ENCODE assay signal across 8 cellular contexts in the genomic region with DNA sequence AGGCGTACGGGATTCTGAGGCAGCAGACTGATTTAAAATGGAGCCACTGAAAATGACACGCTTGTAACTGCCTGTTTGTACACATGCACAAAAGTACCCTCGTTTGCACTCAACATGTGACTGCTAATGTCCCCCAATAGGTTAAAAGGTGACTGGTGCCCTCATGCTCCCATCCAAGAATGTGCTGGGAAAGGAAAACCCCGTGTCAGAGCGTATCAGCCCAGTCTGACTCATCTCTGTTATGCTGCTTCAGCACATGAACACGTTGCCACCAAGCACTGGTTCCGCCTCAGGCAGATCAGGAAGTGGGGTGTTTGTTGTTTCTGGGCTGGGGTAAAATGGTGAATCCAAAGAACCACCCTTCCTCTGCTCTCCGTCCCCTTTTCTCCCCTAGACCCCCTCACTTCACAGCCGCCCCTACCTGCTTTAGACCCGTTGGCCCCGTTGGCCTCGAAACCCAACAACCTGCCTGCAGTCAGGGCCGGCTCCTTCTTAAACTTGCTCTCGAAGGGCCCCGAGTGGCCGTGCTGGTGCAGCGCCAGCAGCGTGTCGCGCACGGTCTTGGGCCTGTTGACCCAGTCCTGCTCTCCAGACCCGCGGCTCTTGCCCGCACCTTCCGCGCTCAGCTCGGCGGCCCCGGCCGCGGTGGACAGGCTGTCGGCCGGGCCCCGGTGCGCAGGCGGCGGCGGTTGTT. TPM values are rescaled to one million over a fixed set of nuclear protein-coding genes. Genes with fewer than 3 reads are reported as not detected.
DNase-seq lines count a peak whose midpoint lies in the region; ATAC-seq and TF ChIP-seq lines count a peak whose summit lies in the region.

No MANE protein-coding gene starts in this region.

- H3K9me3 Mint-ChIP-seq in activated CD4-positive, alpha-beta T cell treated with anti-CD3 and anti-CD28 coated beads for 36 hours (ENCODE audit: low read depth) = no peaks in the 10 kb centered on the region
- H3K9me3 Mint-ChIP-seq in chondrocyte (ENCODE audit: low read depth) = no peaks in the 10 kb centered on the region

- H3K4me1 Mint-ChIP-seq in activated CD4-positive, alpha-beta T cell treated with anti-CD3 and anti-CD28 coated beads for 36 hours = peaks cover 29% of the 10 kb centered on the region
- H3K4me1 Mint-ChIP-seq in chondrocyte (ENCODE audit: low read depth) = peaks cover 68% of the 10 kb centered on the region

- POLR2A ChIA-PET in activated CD4-positive, alpha-beta T cell treated with anti-CD3 and anti-CD28 coated beads for 36 hours (lab: Charles Lee) = no interaction called here

- H3K27me3 Mint-ChIP-seq in activated CD4-positive, alpha-beta T cell treated with anti-CD3 and anti-CD28 coated beads for 36 hours = no peaks in the 10 kb centered on the region
- H3K27me3 Mint-ChIP-seq in chondrocyte (ENCODE audit: low read depth) = no peaks in the 10 kb centered on the region

- ATAC-seq in HG02870 (IDR thresholded peaks at IDR 0.05; ENCODE audit: unreplicated experiment) (peak; percentile 23), left colon (peak; percentile 15), HG03025 (IDR thresholded peaks at IDR 0.05; ENCODE audit: low FRiP score, unreplicated experiment) (no peak)
- ATAC-seq in activated CD4-positive, alpha-beta T cell treated with anti-CD3 and anti-CD28 coated beads for 36 hours = peak; percentile 29

- peak overlapping the region; percentile 98 for H3K27ac Mint-ChIP-seq in activated CD4-positive, alpha-beta T cell treated with anti-CD3 and anti-CD28 coated beads for 36 hours
- peak overlapping the region; percentile 99 for H3K27ac Mint-ChIP-seq in chondrocyte (ENCODE audit: unreplicated experiment)

- DNase-seq in NCI-H446 (lab: John Stamatoyannopoulos, UW) (peak; percentile 29 to 63), chondrocyte (ENCODE audit: low spot score) (no peak), left colon (peak; percentile 74 to 87)
- DNase-seq in activated CD4-positive, alpha-beta T cell treated with anti-CD3 and anti-CD28 coated beads for 36 hours = peak; percentile 87
- DNase-seq in stimulated activated CD4-positive, alpha-beta T cell treated with anti-CD3 and anti-CD28 coated beads, Interleukin-2, amount 100 ng/mL, for 24 hours = peak; percentile 70 to 78

- peak overlapping the region; percentile 97 for H3K4me3 Mint-ChIP-seq in activated CD4-positive, alpha-beta T cell treated with anti-CD3 and anti-CD28 coated beads for 36 hours
- peak overlapping the region; percentile 93 for H3K4me3 Mint-ChIP-seq in chondrocyte (ENCODE audit: unreplicated experiment)

- peaks cover 43% of the 10 kb centered on the region for H3K36me3 Mint-ChIP-seq in activated CD4-positive, alpha-beta T cell treated with anti-CD3 and anti-CD28 coated beads for 36 hours (ENCODE audit: low read depth)
- peaks cover 28% of the 10 kb centered on the region for H3K36me3 Mint-ChIP-seq in chondrocyte (ENCODE audit: low read depth)

- CTCF ChIA-PET in activated CD4-positive, alpha-beta T cell treated with anti-CD3 and anti-CD28 coated beads for 36 hours (lab: Charles Lee) = interaction anchor here (0.8 kb wide), 1 partner anchor 476 kb away, joined by 3 read pairs; no protein-coding TSS in a partner anchor

- TF ChIP-seq CTCF in GM12874 (IDR thresholded peaks at IDR 0.05; ENCODE audit: insufficient read depth, low read depth, low read length) (peak; percentile 26; the same call in 1 of the 2 replicates), chondrocyte (IDR thresholded peaks at IDR 0.05) (peak; percentile 43)

- intact Hi-C loops in activated CD4-positive, alpha-beta T cell treated with anti-CD3 and anti-CD28 coated beads for 36 hours (cut with DNase I, micrococcal nuclease) = loop anchor here in 1 of 2 experiments (1.0 to 5.0 kb wide), 4 partner anchors 291 to 1259 kb away; a partner anchor contains a TSS
- intact Hi-C loops in left colon (cut with DNase I, micrococcal nuclease) = no loop called here

RNA-seq across cellular contexts. Expression of a gene that starts 1.8 kb away (rescaled TPM):
- total RNA-seq in activated CD4-positive, alpha-beta T cell treated with anti-CD3 and anti-CD28 coated beads for 36 hours = 100 to 1,000 TPM; 132 to 200 TPM
- 67.9 to 74.4 TPM (median 70.5 TPM) in 3 replicates for total RNA-seq in chondrocyte
- total RNA-seq in left colon = 100 to 1,000 TPM; 176 TPM
